In the genomic region with DNA sequence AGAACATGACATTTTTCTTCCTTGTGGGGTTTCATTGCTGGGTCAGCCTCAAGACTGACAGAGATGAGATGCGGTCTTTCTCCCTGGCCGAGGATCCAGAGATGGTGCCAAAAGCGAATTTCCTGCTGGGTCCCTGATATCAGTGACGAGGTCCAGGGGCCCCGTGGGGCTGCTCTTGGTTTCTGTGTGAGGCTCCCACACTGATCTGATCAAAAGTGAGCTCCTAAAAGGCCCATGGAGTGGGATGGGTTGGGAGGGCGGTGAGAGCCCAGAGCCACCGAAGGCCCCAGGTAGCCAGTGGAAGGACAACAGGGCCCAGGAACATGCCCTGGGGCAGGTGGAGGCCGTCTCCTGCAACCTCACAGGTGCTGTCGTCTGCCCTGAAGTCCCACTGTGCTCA, we compare ENCODE assay signal across 19 cellular contexts.
A peak's percentile ranks its signal among the peaks of the same experiment; 100 is the strongest.
DNase-seq lines count a peak whose midpoint lies in the region; ATAC-seq and TF ChIP-seq lines count a peak whose summit lies in the region.
"Had no signal": no experiment of that assay in that cellular context is flagged by ENCODE, and none has a peak within 500 bp of the region (broad histone marks: within the 10 kb centered on the region; RNA-seq: fewer than 3 reads in every experiment).

No MANE protein-coding gene starts in this region.

- no peak overlapping the region for H2BK15ac ChIP-seq in neuronal stem cell (ENCODE audit: low read length)

- no peak overlapping the region for H2BK12ac ChIP-seq in neuronal stem cell (ENCODE audit: low read length)

- WGBS in neuronal stem cell (ENCODE audit: extremely low coverage in 2 of 2, insufficient read length in 2 of 2, insufficient replicate concordance in 1 of 2), 2 donors: no CpG with 5 or more reads among the region's 9 CpGs
- WGBS in psoas muscle, 3 donors: 73 to 81% (median 80%) methylated on average over 9 of the region's 9 CpGs

- intact Hi-C loops in cardiac septum (cut with DNase I): no loop called here
- intact Hi-C loops in psoas muscle (cut with DNase I): no loop called here

- no peak for TF ChIP-seq CTCF in right atrium auricular region (IDR thresholded peaks at IDR 0.05)
- no peak for TF ChIP-seq CTCF in psoas muscle (IDR thresholded peaks at IDR 0.05)

- H3K79me1 ChIP-seq in neuronal stem cell (ENCODE audit: low read depth, low read length): no peaks in the 10 kb centered on the region

- H3K14ac ChIP-seq in neuronal stem cell (ENCODE audit: low read length): peak overlapping the region; percentile 83

- H2AFZ ChIP-seq in neuronal stem cell (ENCODE audit: low read length): no peak overlapping the region

- no peak overlapping the region for H2AK5ac ChIP-seq in neuronal stem cell (ENCODE audit: low read depth, low read length)

- H3K4me1 ChIP-seq in right atrium auricular region (no peaks in the 10 kb centered on the region), neuronal stem cell (ENCODE audit: control insufficient read depth in 2 of 2, insufficient read depth in 1 of 2, low read depth in 1 of 2, low read length in 2 of 2) (no peaks in the 10 kb centered on the region), psoas muscle (no peaks in the 10 kb centered on the region)
- H3K4me1 ChIP-seq: A549, Caco-2 had no signal

- no peak overlapping the region for H3K9ac ChIP-seq in neuronal stem cell (ENCODE audit: low read depth, low read length, poor library complexity)
- H3K9ac ChIP-seq: BLaER1 treated with 17β-estradiol and CSF1 and Interleukin-3, amounts not matched to agents 10 nM and 100 nM had no signal

- H2BK5ac ChIP-seq in neuronal stem cell (ENCODE audit: low read length): no peak overlapping the region

- H3K4me3 ChIP-seq in right atrium auricular region: no peak overlapping the region
- H3K4me3 ChIP-seq in neuronal stem cell (ENCODE audit: low read length in 2 of 2): no peak overlapping the region
- H3K4me3 ChIP-seq in psoas muscle: no peak overlapping the region
- H3K4me3 ChIP-seq: A549; BLaER1 treated with 17β-estradiol and CSF1 and Interleukin-3, amounts not matched to agents 10 nM and 100 nM; GM12878 had no signal

- no peak for ATAC-seq in psoas muscle
- ATAC-seq: CD8-positive, alpha-beta T cell; GM12878 had no signal

- H3K27me3 ChIP-seq in right atrium auricular region (no peaks in the 10 kb centered on the region), neuronal stem cell (ENCODE audit: control insufficient read depth in 3 of 3, insufficient read depth in 3 of 3, low read depth in 1 of 3, low read length in 3 of 3) (no peaks in the 10 kb centered on the region), psoas muscle (ENCODE audit: insufficient read depth in 3 of 3, low read length in 2 of 3) (peaks cover 0 to 5% (median 0%) of the 10 kb centered on the region in 3 donors)
- H3K27me3 ChIP-seq: BLaER1 treated with 17β-estradiol and CSF1 and Interleukin-3, amounts not matched to agents 10 nM and 100 nM had no signal

- no peaks in the 10 kb centered on the region for H3K36me3 ChIP-seq in right atrium auricular region
- no peaks in the 10 kb centered on the region for H3K36me3 ChIP-seq in neuronal stem cell (replicated peaks in 1 of 2; ENCODE audit: control insufficient read depth in 2 of 2, insufficient read depth in 2 of 2, low read length in 2 of 2)
- no peaks in the 10 kb centered on the region for H3K36me3 ChIP-seq in psoas muscle (ENCODE audit: insufficient read depth in 1 of 2, low read depth in 1 of 2)
- H3K36me3 ChIP-seq: BLaER1 treated with 17β-estradiol and CSF1 and Interleukin-3, amounts not matched to agents 10 nM and 100 nM had no signal

- H4K91ac ChIP-seq in neuronal stem cell (ENCODE audit: low read depth, low read length, poor library complexity): no peak overlapping the region

- no peak overlapping the region for H4K8ac ChIP-seq in neuronal stem cell (ENCODE audit: low read depth, low read length)

- H3K4ac ChIP-seq in neuronal stem cell (ENCODE audit: low read length): no peak overlapping the region

- H3K9me3 ChIP-seq in right atrium auricular region (peaks cover 0 to 3% of the 10 kb centered on the region in 2 donors), neuronal stem cell (replicated peaks in 1 of 2; ENCODE audit: control insufficient read depth in 2 of 2, insufficient read depth in 1 of 2, low read depth in 1 of 2, low read length in 2 of 2) (peaks cover 0 to 3% of the 10 kb centered on the region in 2 donors), psoas muscle (no peaks in the 10 kb centered on the region)
- H3K9me3 ChIP-seq: A549 had no signal

- peak; percentile 27 for DNase-seq in cardiac septum (ENCODE audit: low spot score)
- no peak for DNase-seq in right atrium auricular region (ENCODE audit: low spot score)
- peak; percentile 2 for DNase-seq in islet precursor cell
- DNase-seq in neuronal stem cell (ENCODE audit: low spot score): no peak
- no peak for DNase-seq in SKM-1 (lab: John Stamatoyannopoulos, UW; ENCODE audit: unreplicated experiment)
- DNase-seq in psoas muscle: no peak
- DNase-seq: AML-193; Caco-2; Calu3; CD4-positive, alpha-beta T cell; CD8-positive, alpha-beta T cell; DND-41; EL; GDM1 had no signal

- H3K4me2 ChIP-seq in neuronal stem cell (ENCODE audit: insufficient read depth, low read length, poor library complexity, severe bottlenecking): no peak overlapping the region
- H3K4me2 ChIP-seq: A549; BLaER1 treated with 17β-estradiol and CSF1 and Interleukin-3, amounts not matched to agents 10 nM and 100 nM had no signal

- H3K18ac ChIP-seq in neuronal stem cell (ENCODE audit: low read length): no peak overlapping the region

- H2BK120ac ChIP-seq in neuronal stem cell (ENCODE audit: low read depth, low read length): no peak overlapping the region

- H3K23ac ChIP-seq in neuronal stem cell (ENCODE audit: low read depth, low read length, poor library complexity): no peak overlapping the region

- H3K27ac ChIP-seq in right atrium auricular region (no peak overlapping the region), neuronal stem cell (replicated peaks; ENCODE audit: low read length) (no peak overlapping the region), psoas muscle (no peak overlapping the region)
- H3K27ac ChIP-seq: 22Rv1; A549; BLaER1 treated with 17β-estradiol and CSF1 and Interleukin-3, amounts not matched to agents 10 nM and 100 nM; C4-2B had no signal

Comparison
In these comparisons a context has a peak if more than half of its experiments do, and no peak if none do; other contexts are left out.
1. DNase-seq: peak in cardiac septum (single experiment) and islet precursor cell (single experiment); none in right atrium auricular region (single experiment), neuronal stem cell (single experiment), SKM-1 (single experiment) and psoas muscle (0 of 2).